Comparison of ENCODE assay signal across 8 cellular contexts in genomic region chr2:231615058-231615671, GRCh38. TPM values are rescaled to one million over a fixed set of nuclear protein-coding genes. Genes with fewer than 3 reads are reported as not detected.
DNase-seq lines count a peak whose midpoint lies in the region; ATAC-seq and TF ChIP-seq lines count a peak whose summit lies in the region.

No MANE protein-coding gene starts in this region.

- H3K36me3 ChIP-seq in iPS DF 6.9 (ENCODE audit: control insufficient read depth, insufficient read depth, low read length): no peaks in the 10 kb centered on the region

- peak overlapping the region; percentile 48 for H4K5ac ChIP-seq in H9 (ENCODE audit: insufficient read length, low read depth, low read length)

- peak; percentile 69 for DNase-seq in H9
- DNase-seq in activated T-cell treated with anti-CD3 and anti-CD28 coated beads, Interleukin-2, amount 50 U/mL, for 4 hours: no peak
- DNase-seq in iPS DF 6.9 (ENCODE audit: low read depth, low spot score): no peak
- peak; percentile 46 for DNase-seq in stimulated activated CD8-positive, alpha-beta memory T cell treated with anti-CD3 and anti-CD28 coated beads, Interleukin-4, amount 100 ng/mL, for 48 hours
- no peak for DNase-seq in EL
- no peak for DNase-seq in LoVo (ENCODE audit: low spot score)
- no peak for DNase-seq in cerebellum (ENCODE audit: low spot score)

- H3K14ac ChIP-seq in H9 (ENCODE audit: insufficient read depth, low read length): peak overlapping the region; percentile 94

- no peak overlapping the region for H2BK20ac ChIP-seq in H9 (ENCODE audit: low read depth, low read length, poor library complexity, severe bottlenecking)

- no peak overlapping the region for H3K23ac ChIP-seq in H9 (ENCODE audit: insufficient read length, low read depth, low read length)

- H3T11ph ChIP-seq in H9 (ENCODE audit: low read length): peak overlapping the region; percentile 62

- H3K27me3 ChIP-seq in H9 (ENCODE audit: insufficient read depth, low read length) (no peaks in the 10 kb centered on the region), iPS DF 6.9 (ENCODE audit: control insufficient read depth, insufficient read depth, low read length) (no peaks in the 10 kb centered on the region)

- no peak overlapping the region for H2BK5ac ChIP-seq in H9 (ENCODE audit: insufficient read length, low read length)

- peaks cover 49 to 56% of the 10 kb centered on the region in 2 experiments for H3K4me1 Mint-ChIP-seq in H9
- H3K4me1 Mint-ChIP-seq in activated T-cell treated with anti-CD3 and anti-CD28 coated beads, Interleukin-2, amount 50 U/mL, for 4 hours (ENCODE audit: low read depth): peaks cover 40% of the 10 kb centered on the region

- H3K27ac Mint-ChIP-seq in H9: peak overlapping the region; percentile 96 to 98 (median 97)

- H3K4me1 ChIP-seq in H9 (ENCODE audit: insufficient read depth, low read length) (0 out of 2 replicates have a peak, but pooled peaks cover 2% of the 10 kb centered on the region), iPS DF 6.9 (ENCODE audit: control insufficient read depth, insufficient read depth, low read length) (peaks cover 19% of the 10 kb centered on the region)

- WGBS in H9 (ENCODE audit: extremely low coverage, insufficient read length, low lambda C conversion rate): no CpG with 5 or more reads among the region's 31 CpGs
- no CpG with 5 or more reads among the region's 31 CpGs for WGBS in iPS DF 6.9 (ENCODE audit: insufficient coverage, insufficient read length)

- no peaks in the 10 kb centered on the region; a peak in 1 of 5 replicates for H3K9me3 Mint-ChIP-seq in H9
- H3K9me3 Mint-ChIP-seq in activated T-cell treated with anti-CD3 and anti-CD28 coated beads, Interleukin-2, amount 50 U/mL, for 4 hours: no peaks in the 10 kb centered on the region

- H3K4me3 ChIP-seq in iPS DF 6.9 (ENCODE audit: low read length): peak overlapping the region; percentile 40; the same call in 1 of the 2 replicates

- no peak overlapping the region for H2BK12ac ChIP-seq in H9 (ENCODE audit: insufficient read length, low read depth, low read length)

- H3K9me3 ChIP-seq in H9 (ENCODE audit: control insufficient read depth, low read depth, low read length) (no peaks in the 10 kb centered on the region), iPS DF 6.9 (ENCODE audit: control insufficient read depth, insufficient read depth, low read length) (no peaks in the 10 kb centered on the region)

- no peak overlapping the region; the same call in 1 of the 2 replicates for H2BK15ac ChIP-seq in H9 (ENCODE audit: low read depth, low read length)

- H3K4me3 Mint-ChIP-seq in H9: peak overlapping the region; percentile 68 to 71
- H3K4me3 Mint-ChIP-seq in activated T-cell treated with anti-CD3 and anti-CD28 coated beads, Interleukin-2, amount 50 U/mL, for 4 hours: peak overlapping the region; percentile 82

- no peaks in the 10 kb centered on the region for H3K36me3 Mint-ChIP-seq in H9 (ENCODE audit: insufficient read depth in 1 of 3, low read depth in 3 of 3)
- no peaks in the 10 kb centered on the region for H3K36me3 Mint-ChIP-seq in activated T-cell treated with anti-CD3 and anti-CD28 coated beads, Interleukin-2, amount 50 U/mL, for 4 hours (ENCODE audit: insufficient read depth)

- H4K8ac ChIP-seq in H9 (replicated peaks; ENCODE audit: insufficient read length, low read depth, low read length): no peak overlapping the region

- peak overlapping the region; percentile 92 for H4K91ac ChIP-seq in H9 (ENCODE audit: insufficient read length, low read depth, low read length)

- peaks cover 13% of the 10 kb centered on the region for H3K23me2 ChIP-seq in H9 (ENCODE audit: insufficient read length, low read depth, low read length, poor library complexity, severe bottlenecking)

- no peak overlapping the region for H3K56ac ChIP-seq in H9 (ENCODE audit: insufficient read length, low read depth, low read length)

- no peak for ATAC-seq in activated T-cell treated with anti-CD3 and anti-CD28 coated beads, Interleukin-2, amount 50 U/mL, for 4 hours
- no peak for ATAC-seq in HG02840 (IDR thresholded peaks at IDR 0.05; ENCODE audit: low FRiP score, unreplicated experiment)

- peak overlapping the region; percentile 85 for H2BK120ac ChIP-seq in H9 (ENCODE audit: low read depth, low read length, poor library complexity, severe bottlenecking)

- no peaks in the 10 kb centered on the region for H3K79me1 ChIP-seq in H9 (ENCODE audit: insufficient read depth, low read depth, low read length, poor library complexity, severe bottlenecking)

- H2AK5ac ChIP-seq in H9 (ENCODE audit: insufficient read length, low read length): no peak overlapping the region

- H3K79me2 ChIP-seq in H9 (ENCODE audit: insufficient read depth, low read length): no peaks in the 10 kb centered on the region

- peak overlapping the region; percentile 63 for H3K4me2 ChIP-seq in H9 (ENCODE audit: insufficient read depth, insufficient read length, low read length)

- H3K18ac ChIP-seq in H9 (ENCODE audit: insufficient read length, low read depth, low read length): peak overlapping the region; percentile 87

- peak overlapping the region; percentile 78 for H3K9ac ChIP-seq in H9 (ENCODE audit: extremely low read depth, insufficient read length, low read length)

- peak overlapping the region; percentile 96 for H3K4ac ChIP-seq in H9 (ENCODE audit: low read depth, low read length)

- TF ChIP-seq CTCF in H9 (conservative IDR thresholded peaks at IDR 0.05): no peak; the same call in 2 of the 3 replicates

- H4K20me1 ChIP-seq in H9 (ENCODE audit: control insufficient read depth, insufficient read depth, insufficient read length): no peaks in the 10 kb centered on the region

- H3K27me3 Mint-ChIP-seq in H9 (ENCODE audit: low read depth): no peaks in the 10 kb centered on the region; the same call in 1 of the 2 replicates
- H3K27me3 Mint-ChIP-seq in activated T-cell treated with anti-CD3 and anti-CD28 coated beads, Interleukin-2, amount 50 U/mL, for 4 hours (ENCODE audit: low read depth): no peaks in the 10 kb centered on the region

- H3K27ac ChIP-seq in H9 (ENCODE audit: insufficient read length, low read depth, low read length): peak overlapping the region; percentile 95
- no peak overlapping the region for H3K27ac ChIP-seq in iPS DF 6.9 (ENCODE audit: low read length)

- H2AFZ ChIP-seq in H9 (ENCODE audit: low read length): no peak overlapping the region

RNA-seq across cellular contexts. Expression of gene TEX44, which starts 22.5 kb away (rescaled TPM):
- total RNA-seq in H9 (2021) (not detected in 2 replicates), cerebellum (not detected)
- not detected for total RNA-seq in activated T-cell treated with anti-CD3 and anti-CD28 coated beads, Interleukin-2, amount 50 U/mL, for 4 hours

Comparison
In these comparisons a context has a peak if more than half of its experiments do, and no peak if none do; other contexts are left out.
1. DNase-seq: peak in H9 (single experiment) and stimulated activated CD8-positive, alpha-beta memory T cell treated with anti-CD3 and anti-CD28 coated beads, Interleukin-4, amount 100 ng/mL, for 48 hours (single experiment); none in activated T-cell treated with anti-CD3 and anti-CD28 coated beads, Interleukin-2, amount 50 U/mL, for 4 hours (single experiment), iPS DF 6.9 (single experiment), EL (single experiment), LoVo (single experiment) and cerebellum (single experiment).